Comparison of ENCODE assay signal across 17 cellular contexts in genomic region chr21:26087223-26087918, GRCh38.
DNase-seq lines count a peak whose midpoint lies in the region; ATAC-seq and TF ChIP-seq lines count a peak whose summit lies in the region.
"Had no signal": no experiment of that assay in that cellular context is flagged by ENCODE, and none has a peak within 500 bp of the region (broad histone marks: within the 10 kb centered on the region; RNA-seq: fewer than 3 reads in every experiment).

No MANE protein-coding gene starts in this region.

- H3K27ac Mint-ChIP-seq in Caco-2 (ENCODE audit: unreplicated experiment) = no peak overlapping the region
- H3K27ac Mint-ChIP-seq in activated T-helper 17 cell treated with anti-CD3 and anti-CD28 coated beads, Interleukin-2, amount 50 U/mL, for 72 hours = no peak overlapping the region
- H3K27ac Mint-ChIP-seq: CD8-positive, alpha-beta T cell; T-helper 17 cell had no signal

- CTCF ChIA-PET in Caco-2 (lab: Charles Lee) = no interaction called here

- no peaks in the 10 kb centered on the region for H3K27me3 ChIP-seq in Caco-2 (replicated peaks; ENCODE audit: control insufficient read depth, insufficient read depth, low read length)
- H3K27me3 ChIP-seq in stomach = no peaks in the 10 kb centered on the region
- no peaks in the 10 kb centered on the region for H3K27me3 ChIP-seq in vagina
- H3K27me3 ChIP-seq: BE2C had no signal

- WGBS in stomach, 5 donors = 55 to 78% (median 69%) methylated on average over 4 of the region's 4 CpGs

- H3K4me1 Mint-ChIP-seq in Caco-2 (ENCODE audit: low read depth, unreplicated experiment) = peaks cover 14% of the 10 kb centered on the region
- peaks cover 8% of the 10 kb centered on the region for H3K4me1 Mint-ChIP-seq in activated T-helper 17 cell treated with anti-CD3 and anti-CD28 coated beads, Interleukin-2, amount 50 U/mL, for 72 hours

- no peaks in the 10 kb centered on the region for H3K27me3 Mint-ChIP-seq in Caco-2 (ENCODE audit: insufficient read depth, unreplicated experiment)
- no peaks in the 10 kb centered on the region for H3K27me3 Mint-ChIP-seq in activated T-helper 17 cell treated with anti-CD3 and anti-CD28 coated beads, Interleukin-2, amount 50 U/mL, for 72 hours
- H3K27me3 Mint-ChIP-seq: T-helper 17 cell had no signal

- H3K9me3 ChIP-seq in Caco-2 (no peaks in the 10 kb centered on the region), stomach (no peaks in the 10 kb centered on the region), vagina (no peaks in the 10 kb centered on the region)
- H3K9me3 ChIP-seq: BE2C had no signal

- no peak for TF ChIP-seq CTCF in Caco-2 (IDR thresholded peaks at IDR 0.05; ENCODE audit: insufficient read depth in 1 of 2, low read depth in 1 of 2, low read length in 1 of 2, severe bottlenecking in 1 of 2, unreplicated experiment in 1 of 2)
- TF ChIP-seq CTCF in stomach (IDR thresholded peaks at IDR 0.05) = no peak
- no peak for TF ChIP-seq CTCF in vagina (IDR thresholded peaks at IDR 0.05)

- H3K9me3 Mint-ChIP-seq in Caco-2 (ENCODE audit: unreplicated experiment) = no peaks in the 10 kb centered on the region
- H3K9me3 Mint-ChIP-seq in activated T-helper 17 cell treated with anti-CD3 and anti-CD28 coated beads, Interleukin-2, amount 50 U/mL, for 72 hours = no peaks in the 10 kb centered on the region
- H3K9me3 Mint-ChIP-seq: CD8-positive, alpha-beta T cell had no signal

- TF ChIP-seq POLR2A in stomach (IDR thresholded peaks at IDR 0.05) (no peak), vagina (IDR thresholded peaks at IDR 0.05) (no peak)

- TSS peak; percentile 7 for BruUV-seq in Caco-2 (replicated peaks; lab: Mats Ljungman, UMichigan)

- H3K4me3 Mint-ChIP-seq in Caco-2 (ENCODE audit: unreplicated experiment) = no peak overlapping the region
- no peak overlapping the region for H3K4me3 Mint-ChIP-seq in activated T-helper 17 cell treated with anti-CD3 and anti-CD28 coated beads, Interleukin-2, amount 50 U/mL, for 72 hours
- H3K4me3 Mint-ChIP-seq: CD8-positive, alpha-beta T cell; T-helper 17 cell had no signal

- H3K36me3 ChIP-seq in Caco-2 (ENCODE audit: control insufficient read depth, insufficient read depth, low read length) = no peaks in the 10 kb centered on the region
- peaks cover 0 to 11% (median 9%) of the 10 kb centered on the region in 4 donors for H3K36me3 ChIP-seq in stomach
- no peaks in the 10 kb centered on the region for H3K36me3 ChIP-seq in vagina

- H3K4me1 ChIP-seq in Caco-2 (no peaks in the 10 kb centered on the region), stomach (no peaks in the 10 kb centered on the region), vagina (no peaks in the 10 kb centered on the region)

- peaks cover 24% of the 10 kb centered on the region for H3K36me3 Mint-ChIP-seq in Caco-2 (ENCODE audit: insufficient read depth, unreplicated experiment)
- H3K36me3 Mint-ChIP-seq in activated T-helper 17 cell treated with anti-CD3 and anti-CD28 coated beads, Interleukin-2, amount 50 U/mL, for 72 hours (ENCODE audit: low read depth) = peaks cover 21% of the 10 kb centered on the region

- POLR2A ChIA-PET in Caco-2 (lab: Charles Lee) = no interaction called here

- H3K27ac ChIP-seq in stomach (no peak overlapping the region), vagina (no peak overlapping the region)

- no peak for DNase-seq in Caco-2
- DNase-seq in DMS79 (lab: John Stamatoyannopoulos, UW) = peak; percentile 17
- DNase-seq in NCI-H1417 treated with DMSO at 0.1 percent for 48 hours (lab: John Stamatoyannopoulos, UW) = peak; percentile 72
- DNase-seq in stomach = no peak
- DNase-seq in vagina (ENCODE audit: extremely low spot score in 2 of 2) = no peak
- DNase-seq: BE2C; CD8-positive, alpha-beta T cell; EL; NCI-H1048; NCI-H1930; NCI-H345; NCI-H774; Right ventricle myocardium superior; T-helper 17 cell had no signal

- H3K4me3 ChIP-seq in Caco-2 (ENCODE audit: low read depth, low read length) (no peak overlapping the region), stomach (no peak overlapping the region), vagina (no peak overlapping the region)

- TF ChIP-seq EP300 in stomach (IDR thresholded peaks at IDR 0.05) = no peak

- peak; percentile 80 for ATAC-seq in activated T-helper 17 cell treated with anti-CD3 and anti-CD28 coated beads, Interleukin-2, amount 50 U/mL, for 72 hours (replicated peaks)
- no peak for ATAC-seq in GM19035 (IDR thresholded peaks at IDR 0.05; ENCODE audit: unreplicated experiment)
- ATAC-seq: CD8-positive, alpha-beta T cell; Panc1; T-helper 17 cell had no signal

- intact Hi-C loops in Caco-2 (cut with micrococcal nuclease; ENCODE audit: unreplicated experiment) (no loop called here), stomach (cut with DNase I; ENCODE audit: low total_unique reads) (no loop called here), vagina (cut with DNase I) (no loop called here)

Comparison
In these comparisons a context has a peak if more than half of its experiments do, and no peak if none do; other contexts are left out.
1. DNase-seq: peak in DMS79 (single experiment) and NCI-H1417 treated with DMSO at 0.1 percent for 48 hours (single experiment); none in Caco-2 (0 of 2), stomach (single experiment) and vagina (0 of 2).